In the genomic region with DNA sequence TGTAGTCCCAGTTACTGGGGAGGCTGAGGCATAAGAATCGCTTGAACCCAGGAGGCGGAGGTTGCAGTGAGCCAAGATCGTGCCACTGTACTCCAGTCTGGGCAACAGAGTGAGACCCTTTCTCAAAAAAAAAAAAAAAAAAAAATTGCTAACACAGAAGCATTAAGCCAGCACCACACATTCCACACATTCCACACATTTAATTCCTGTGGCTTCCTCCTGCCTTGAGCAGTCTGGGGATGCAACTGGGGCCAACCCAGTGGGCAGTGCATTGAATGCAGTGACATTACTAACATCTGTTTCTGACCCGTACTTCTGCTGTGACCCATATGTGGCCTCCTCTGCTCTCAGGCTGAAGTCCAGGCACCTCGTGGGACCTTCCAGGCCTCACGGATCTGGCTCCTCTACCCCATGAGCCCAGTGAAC, we compare ENCODE assay signal across 14 cellular contexts.
A peak's percentile ranks its signal among the peaks of the same experiment; 100 is the strongest.
DNase-seq lines count a peak whose midpoint lies in the region; ATAC-seq and TF ChIP-seq lines count a peak whose summit lies in the region.
"Had no signal": no experiment of that assay in that cellular context is flagged by ENCODE, and none has a peak within 500 bp of the region (broad histone marks: within the 10 kb centered on the region; RNA-seq: fewer than 3 reads in every experiment).

No MANE protein-coding gene starts in this region.

- H3K4me1 ChIP-seq in body of pancreas (no peaks in the 10 kb centered on the region), prostate gland (replicated peaks) (no peaks in the 10 kb centered on the region)

- intact Hi-C loops in body of pancreas (cut with DNase I) = no loop called here
- intact Hi-C loops in prostate gland (cut with DNase I) = no loop called here

- H3K36me3 ChIP-seq in body of pancreas (replicated peaks in 1 of 2; ENCODE audit: insufficient read depth in 1 of 2, low read depth in 2 of 2) = no peaks in the 10 kb centered on the region
- H3K36me3 ChIP-seq in prostate gland = no peaks in the 10 kb centered on the region
- H3K36me3 ChIP-seq: left ventricle myocardium inferior had no signal

- TF ChIP-seq CTCF in body of pancreas (IDR thresholded peaks at IDR 0.05) (no peak), prostate gland (IDR thresholded peaks at IDR 0.05) (no peak)

- H3K9me3 ChIP-seq in body of pancreas (no peaks in the 10 kb centered on the region), prostate gland (no peaks in the 10 kb centered on the region)

- H3K4me3 ChIP-seq in body of pancreas = no peak overlapping the region
- H3K4me3 ChIP-seq in prostate gland = no peak overlapping the region
- H3K4me3 ChIP-seq: left ventricle myocardium inferior had no signal

- 69 to 94% methylated on average over 6 of the region's 6 CpGs for WGBS in body of pancreas, 2 donors
- 93% methylated on average over 6 of the region's 6 CpGs for WGBS in prostate gland

- TF ChIP-seq POLR2A in body of pancreas (IDR thresholded peaks at IDR 0.05) (no peak), prostate gland (IDR thresholded peaks at IDR 0.05) (no peak)

- H3K27ac ChIP-seq in body of pancreas = no peak overlapping the region
- H3K27ac ChIP-seq in prostate gland = no peak overlapping the region
- H3K27ac ChIP-seq: left ventricle myocardium inferior had no signal

- DNase-seq in AG08396 (ENCODE audit: low spot score) (peak; percentile 81), HS-5 (ENCODE audit: low read depth) (peak; percentile 56), body of pancreas (no peak), kidney tubule cell (ENCODE audit: low spot score) (peak; percentile 85), NCI-H2171 treated with DMSO at 0.1 percent for 48 hours (lab: John Stamatoyannopoulos, UW) (no peak), prostate gland (ENCODE audit: low spot score) (no peak)
- no peak for DNase-seq in activated T-cell treated with anti-CD3 and anti-CD28 coated beads, Interleukin-2, amount 50 U/mL, for 1 hour
- DNase-seq: activated naive CD4-positive, alpha-beta T cell; CD4-positive, alpha-beta memory T cell; effector memory CD4-positive, alpha-beta T cell; left ventricle myocardium inferior had no signal

- H3K27me3 ChIP-seq in body of pancreas (no peaks in the 10 kb centered on the region), prostate gland (replicated peaks; ENCODE audit: insufficient read depth) (no peaks in the 10 kb centered on the region)

- peak; percentile 40 for ATAC-seq in body of pancreas
- ATAC-seq in HG02884 (IDR thresholded peaks at IDR 0.05; ENCODE audit: unreplicated experiment) = no peak
- ATAC-seq: activated CD4-positive, CD25-positive, alpha-beta regulatory T cell treated with anti-CD3 and anti-CD28 coated beads, Interleukin-2, amount 50 U/mL, for 24 hours; sciatic nerve had no signal

Comparison
In these comparisons a context has a peak if more than half of its experiments do, and no peak if none do; other contexts are left out.
1. DNase-seq: peak in AG08396 (single experiment), HS-5 (single experiment) and kidney tubule cell (single experiment); none in body of pancreas (0 of 4), NCI-H2171 treated with DMSO at 0.1 percent for 48 hours (single experiment), prostate gland (single experiment) and activated T-cell treated with anti-CD3 and anti-CD28 coated beads, Interleukin-2, amount 50 U/mL, for 1 hour (single experiment).